In the genomic region with DNA sequence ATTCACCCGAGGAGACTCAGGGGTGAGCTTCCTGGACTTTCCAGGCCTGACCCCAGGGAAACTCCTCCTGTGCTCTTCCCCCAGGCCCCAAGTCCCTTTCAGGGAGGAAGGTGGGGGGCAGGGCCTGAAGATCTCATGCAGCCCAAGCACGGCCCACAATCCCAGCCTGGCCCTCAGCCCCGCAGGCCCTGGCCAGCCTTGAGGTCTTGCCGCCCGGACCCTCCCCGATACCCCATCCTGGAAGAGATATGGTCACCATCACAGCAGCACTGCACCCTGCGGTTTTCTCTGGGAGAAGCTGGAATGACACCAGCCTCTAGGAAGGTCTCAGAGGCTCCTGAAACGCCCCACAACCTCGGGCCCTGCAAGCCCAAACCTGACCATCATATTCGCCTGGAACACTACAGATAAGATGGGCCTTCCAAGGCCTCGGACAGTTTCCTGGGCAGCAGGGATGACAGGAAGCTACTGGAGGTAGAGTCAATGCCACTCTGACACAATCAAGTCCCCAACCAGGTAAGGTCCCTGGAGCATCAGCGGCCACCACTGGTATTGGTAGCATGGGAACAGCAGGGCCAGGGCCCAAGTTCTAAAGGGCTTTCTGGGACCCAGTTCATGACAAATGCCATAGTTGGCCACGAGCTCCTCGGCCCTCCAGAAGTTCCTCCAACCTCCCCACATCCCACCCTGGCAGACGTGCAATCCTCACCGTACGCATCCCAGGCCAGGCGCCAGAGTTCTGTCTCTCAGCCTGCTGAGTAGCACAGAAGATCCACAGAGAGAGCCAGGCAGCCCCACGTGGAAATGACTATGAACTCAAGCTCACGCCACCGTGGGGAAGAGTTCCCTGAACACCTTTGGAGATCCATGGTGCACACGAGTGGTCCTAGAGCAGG, we compare ENCODE assay signal across 27 cellular contexts. TPM values are rescaled to one million over a fixed set of nuclear protein-coding genes. Genes with fewer than 3 reads are reported as not detected.
DNase-seq lines count a peak whose midpoint lies in the region; ATAC-seq and TF ChIP-seq lines count a peak whose summit lies in the region.
"Had no signal": no experiment of that assay in that cellular context is flagged by ENCODE, and none has a peak within 500 bp of the region (broad histone marks: within the 10 kb centered on the region; RNA-seq: fewer than 3 reads in every experiment).

No MANE protein-coding gene starts in this region.

- H3K4me3 ChIP-seq in left ventricle myocardium inferior, result no peak overlapping the region
- no peak overlapping the region for H3K4me3 ChIP-seq in hepatocyte
- H3K4me3 ChIP-seq in neuronal stem cell (ENCODE audit: low read length in 2 of 2), result no peak overlapping the region
- H3K4me3 ChIP-seq in vagina, result no peak overlapping the region
- H3K4me3 ChIP-seq: ovary, thyroid gland had no signal

- H3K4me2 ChIP-seq in hepatocyte (no peak overlapping the region), neuronal stem cell (ENCODE audit: insufficient read depth, low read length, poor library complexity, severe bottlenecking) (no peak overlapping the region)

- peaks cover 80% of the 10 kb centered on the region for H3K79me2 ChIP-seq in hepatocyte

- no peak overlapping the region for H3K14ac ChIP-seq in neuronal stem cell (ENCODE audit: low read length)

- no peak overlapping the region for H4K8ac ChIP-seq in neuronal stem cell (ENCODE audit: low read depth, low read length)

- no peak overlapping the region for H3K4ac ChIP-seq in neuronal stem cell (ENCODE audit: low read length)

- TF ChIP-seq POLR2A in vagina (IDR thresholded peaks at IDR 0.05), result no peak

- no peak overlapping the region for H3K27ac Mint-ChIP-seq in activated CD4-positive, alpha-beta memory T cell treated with anti-CD3 and anti-CD28 coated beads for 36 hours
- H3K27ac Mint-ChIP-seq: CD4-positive, alpha-beta T cell; stimulated activated naive CD8-positive, alpha-beta T cell treated with anti-CD3 and anti-CD28 coated beads, Interleukin-15, Interleukin-2, amounts not matched to agents 100 ng/mL and 50 ng/mL, for 24 hours had no signal

- no peaks in the 10 kb centered on the region for H3K36me3 ChIP-seq in left ventricle myocardium inferior
- no peaks in the 10 kb centered on the region for H3K36me3 ChIP-seq in hepatocyte (replicated peaks; ENCODE audit: insufficient read depth, low read depth)
- peaks cover 19 to 51% of the 10 kb centered on the region in 2 donors for H3K36me3 ChIP-seq in neuronal stem cell (replicated peaks in 1 of 2; ENCODE audit: control insufficient read depth in 2 of 2, insufficient read depth in 2 of 2, low read length in 2 of 2)
- H3K36me3 ChIP-seq in vagina, result no peaks in the 10 kb centered on the region
- H3K36me3 ChIP-seq: brain microvascular endothelial cell, ovary, thyroid gland had no signal

- no peaks in the 10 kb centered on the region for H3K4me1 Mint-ChIP-seq in activated CD4-positive, alpha-beta memory T cell treated with anti-CD3 and anti-CD28 coated beads for 36 hours (ENCODE audit: low read depth)

- peak; percentile 20 for DNase-seq in Right ventricle myocardium superior
- no peak for DNase-seq in left ventricle myocardium inferior
- no peak for DNase-seq in hepatocyte (ENCODE audit: low spot score)
- DNase-seq in neuronal stem cell (ENCODE audit: low spot score), result no peak
- no peak for DNase-seq in vagina (ENCODE audit: extremely low spot score in 2 of 2)
- no peak for DNase-seq in SIG-M5 (lab: John Stamatoyannopoulos, UW)
- no peak for DNase-seq in activated CD4-positive, alpha-beta memory T cell treated with anti-CD3 and anti-CD28 coated beads for 36 hours
- DNase-seq: activated CD4-positive, alpha-beta T cell treated with anti-CD3 and anti-CD28 coated beads for 4 hours; activated naive CD4-positive, alpha-beta T cell treated with Interleukin-2 at 50 U/mL for 16 hours; activated T-cell treated with anti-CD3 and anti-CD28 coated beads, Interleukin-2, amount 50 U/mL, for 48 hours; brain microvascular endothelial cell; CD4-positive, alpha-beta T cell; EL; KBM-7; NCI-H1694; NCI-H2171 treated with DMSO at 0.1 percent for 48 hours; NCI-H524; NK-92 treated with Interleukin-12 subunit alpha and Interleukin-12 subunit beta, amount 100 ng/mL, for 24 hours; ovary; right cardiac atrium; stimulated activated CD4-positive, alpha-beta T cell treated with anti-CD3 and anti-CD28 coated beads, Interleukin-15, amount 100 ng/mL, for 24 hours had no signal

- no peaks in the 10 kb centered on the region for H3K9me2 ChIP-seq in hepatocyte (replicated peaks; ENCODE audit: insufficient read depth)

- H3K4me1 ChIP-seq in left ventricle myocardium inferior (no peaks in the 10 kb centered on the region), hepatocyte (ENCODE audit: insufficient read depth) (peaks cover 51% of the 10 kb centered on the region), neuronal stem cell (ENCODE audit: control insufficient read depth in 2 of 2, insufficient read depth in 1 of 2, low read depth in 1 of 2, low read length in 2 of 2) (peaks cover 21 to 25% of the 10 kb centered on the region in 2 donors), vagina (peaks cover 72% of the 10 kb centered on the region)

- H4K91ac ChIP-seq in neuronal stem cell (ENCODE audit: low read depth, low read length, poor library complexity), result no peak overlapping the region

- peak overlapping the region; percentile 19 for H3K23ac ChIP-seq in neuronal stem cell (ENCODE audit: low read depth, low read length, poor library complexity)

- H3K9me3 ChIP-seq in left ventricle myocardium inferior (replicated peaks) (no peaks in the 10 kb centered on the region), hepatocyte (ENCODE audit: low read depth) (no peaks in the 10 kb centered on the region), neuronal stem cell (replicated peaks in 1 of 2; ENCODE audit: control insufficient read depth in 2 of 2, insufficient read depth in 1 of 2, low read depth in 1 of 2, low read length in 2 of 2) (no peaks in the 10 kb centered on the region), vagina (no peaks in the 10 kb centered on the region)
- H3K9me3 ChIP-seq: ovary, thyroid gland had no signal

- H3K4me3 Mint-ChIP-seq in activated CD4-positive, alpha-beta memory T cell treated with anti-CD3 and anti-CD28 coated beads for 36 hours, result no peak overlapping the region
- H3K4me3 Mint-ChIP-seq: CD4-positive, alpha-beta T cell; naive thymus-derived CD8-positive, alpha-beta T cell; stimulated activated naive CD8-positive, alpha-beta T cell treated with anti-CD3 and anti-CD28 coated beads, Interleukin-15, Interleukin-2, amounts not matched to agents 100 ng/mL and 50 ng/mL, for 24 hours had no signal

- no peak overlapping the region for H2AK5ac ChIP-seq in neuronal stem cell (ENCODE audit: low read depth, low read length)

- 92% methylated on average over 22 of the region's 22 CpGs for WGBS in hepatocyte (ENCODE audit: low lambda C conversion rate, missing lambda C conversion rate)
- WGBS in neuronal stem cell (ENCODE audit: extremely low coverage in 2 of 2, insufficient read length in 2 of 2, insufficient replicate concordance in 1 of 2), 2 donors, result no CpG with 5 or more reads among the region's 22 CpGs

- H3K9me3 Mint-ChIP-seq in activated CD4-positive, alpha-beta memory T cell treated with anti-CD3 and anti-CD28 coated beads for 36 hours, result no peaks in the 10 kb centered on the region
- H3K9me3 Mint-ChIP-seq: CD4-positive, alpha-beta T cell; naive thymus-derived CD8-positive, alpha-beta T cell; stimulated activated naive CD8-positive, alpha-beta T cell treated with anti-CD3 and anti-CD28 coated beads, Interleukin-15, Interleukin-2, amounts not matched to agents 100 ng/mL and 50 ng/mL, for 24 hours had no signal

- POLR2A ChIA-PET in activated CD4-positive, alpha-beta memory T cell treated with anti-CD3 and anti-CD28 coated beads for 36 hours (lab: Charles Lee), result no interaction called here

- H4K20me1 ChIP-seq in hepatocyte (ENCODE audit: insufficient read depth, poor library complexity, severe bottlenecking), result no peaks in the 10 kb centered on the region

- no peak overlapping the region for H3K18ac ChIP-seq in neuronal stem cell (ENCODE audit: low read length)

- no peak overlapping the region for H3K9ac ChIP-seq in neuronal stem cell (ENCODE audit: low read depth, low read length, poor library complexity)

- peaks cover 49% of the 10 kb centered on the region for H3K79me1 ChIP-seq in neuronal stem cell (ENCODE audit: low read depth, low read length)

- H2BK12ac ChIP-seq in neuronal stem cell (ENCODE audit: low read length), result peak overlapping the region; percentile 27

- H2BK15ac ChIP-seq in neuronal stem cell (ENCODE audit: low read length), result no peak overlapping the region

- H2BK5ac ChIP-seq in neuronal stem cell (ENCODE audit: low read length), result no peak overlapping the region

- H3K27me3 Mint-ChIP-seq in activated CD4-positive, alpha-beta memory T cell treated with anti-CD3 and anti-CD28 coated beads for 36 hours, result peaks cover 6% of the 10 kb centered on the region

- no peak overlapping the region for H3K27ac ChIP-seq in left ventricle myocardium inferior (replicated peaks)
- H3K27ac ChIP-seq in hepatocyte, result peak overlapping the region; percentile 90
- H3K27ac ChIP-seq in neuronal stem cell (replicated peaks; ENCODE audit: low read length), result no peak overlapping the region
- peak overlapping the region; percentile 94 for H3K27ac ChIP-seq in vagina
- H3K27ac ChIP-seq: 22Rv1, brain microvascular endothelial cell, ovary had no signal

- no peaks in the 10 kb centered on the region for H3K36me3 Mint-ChIP-seq in activated CD4-positive, alpha-beta memory T cell treated with anti-CD3 and anti-CD28 coated beads for 36 hours
- H3K36me3 Mint-ChIP-seq: naive thymus-derived CD8-positive, alpha-beta T cell had no signal

- no peak overlapping the region for H2BK120ac ChIP-seq in neuronal stem cell (ENCODE audit: low read depth, low read length)

- no peak for TF ChIP-seq CTCF in left ventricle myocardium inferior (IDR thresholded peaks at IDR 0.05; ENCODE audit: borderline replicate concordance)
- TF ChIP-seq CTCF in hepatocyte (IDR thresholded peaks at IDR 0.05; ENCODE audit: poor library complexity), result no peak
- no peak for TF ChIP-seq CTCF in vagina (IDR thresholded peaks at IDR 0.05)

- ATAC-seq in Right ventricle myocardium superior (ENCODE audit: poor library complexity), result no peak
- no peak for ATAC-seq in GM21367 (IDR thresholded peaks at IDR 0.05; ENCODE audit: unreplicated experiment)
- ATAC-seq: naive thymus-derived CD8-positive, alpha-beta T cell; right cardiac atrium had no signal

- H3K27me3 ChIP-seq in left ventricle myocardium inferior (ENCODE audit: low read depth) (no peaks in the 10 kb centered on the region), hepatocyte (no peaks in the 10 kb centered on the region), neuronal stem cell (ENCODE audit: control insufficient read depth in 3 of 3, insufficient read depth in 3 of 3, low read depth in 1 of 3, low read length in 3 of 3) (no peaks in the 10 kb centered on the region), vagina (no peaks in the 10 kb centered on the region)
- H3K27me3 ChIP-seq: brain microvascular endothelial cell, ovary, thyroid gland had no signal

- CTCF ChIA-PET in activated CD4-positive, alpha-beta memory T cell treated with anti-CD3 and anti-CD28 coated beads for 36 hours (lab: Charles Lee), result interaction anchor here (1.0 kb wide), 1 partner anchor 9 kb away, joined by 3 read pairs; no protein-coding TSS in a partner anchor

- no peak overlapping the region for H2AFZ ChIP-seq in hepatocyte
- no peak overlapping the region for H2AFZ ChIP-seq in neuronal stem cell (ENCODE audit: low read length)

- intact Hi-C loops in Right ventricle myocardium superior (cut with DNase I), result no loop called here
- intact Hi-C loops in left ventricle myocardium inferior (cut with micrococcal nuclease), result no loop called here
- intact Hi-C loops in vagina (cut with DNase I), result no loop called here
- intact Hi-C loops in activated CD4-positive, alpha-beta memory T cell treated with anti-CD3 and anti-CD28 coated beads for 36 hours (cut with micrococcal nuclease), result no loop called here

RNA-seq across cellular contexts. Expression of a gene that starts 8.6 kb away (rescaled TPM):
- total RNA-seq in Right ventricle myocardium superior (0.11 TPM), left ventricle myocardium inferior (0.41 TPM), hepatocyte (92.3 and 108 TPM in 2 replicates), vagina (184 TPM)
- polyA plus RNA-seq in hepatocyte, result 84.1 and 107 TPM in 2 replicates
- 45.3 TPM for polyA plus RNA-seq in neuronal stem cell (2013, experiment 1 of 2)
- polyA plus RNA-seq in neuronal stem cell (2013, experiment 2 of 2), result 48.1 TPM
- under 1 TPM in 1 of 2 experiments, not detected in 1; 0.12 TPM for total RNA-seq in activated CD4-positive, alpha-beta memory T cell treated with anti-CD3 and anti-CD28 coated beads for 36 hours
- total RNA-seq: CD4-positive, alpha-beta T cell; naive thymus-derived CD8-positive, alpha-beta T cell; T-helper 1 cell treated with Interleukin-12 subunit alpha and Interleukin-12 subunit beta and Interleukin-4 antibody, amounts not matched to agents 30 ng/mL and 1 ng/mL, for 36 hours had no signal
- polyA plus RNA-seq: naive thymus-derived CD8-positive, alpha-beta T cell had no signal

Comparison
In these comparisons a context has a peak if more than half of its experiments do, and no peak if none do; other contexts are left out.
1. H3K27ac ChIP-seq: peak in hepatocyte (single experiment) and vagina (single experiment); none in left ventricle myocardium inferior (single experiment) and neuronal stem cell (single experiment).
2. RNA of a gene that starts 8.6 kb away (total RNA-seq): 184 TPM in vagina (single experiment) and 92.3 to 108 TPM in hepatocyte; 0.41 TPM in left ventricle myocardium inferior (single experiment), 0.12 TPM in activated CD4-positive, alpha-beta memory T cell treated with anti-CD3 and anti-CD28 coated beads for 36 hours and 0.11 TPM in Right ventricle myocardium superior (single experiment); every median in the first group is over 10 times any median in the second.